8 cellular contexts compared by ENCODE assay signal in genomic region chr6:36195471-36196048, GRCh38. TPM values are rescaled to one million over a fixed set of nuclear protein-coding genes. Genes with fewer than 3 reads are reported as not detected.
DNase-seq lines count a peak whose midpoint lies in the region; ATAC-seq and TF ChIP-seq lines count a peak whose summit lies in the region.

No MANE protein-coding gene starts in this region.

- ATAC-seq in Right ventricle myocardium inferior, result no peak
- ATAC-seq in HG02678 (IDR thresholded peaks at IDR 0.05; ENCODE audit: unreplicated experiment), result no peak

- intact Hi-C loops in left ventricle myocardium inferior (cut with micrococcal nuclease) (no loop called here), Right ventricle myocardium inferior (cut with DNase I) (loop anchor here (1.0 to 2.0 kb wide), 2 partner anchors 71 to 168 kb away; partner anchors contain the start of gene MAPK14), transverse colon (cut with DNase I; ENCODE audit: low total_unique reads) (no loop called here), posterior cingulate gyrus (cut with DNase I) (loop anchor here (1.0 to 5.0 kb wide), 3 partner anchors 71 to 247 kb away; partner anchors contain the start of genes KCTD20, MAPK14 and PXT1)

- no peak for TF ChIP-seq EP300 in transverse colon (IDR thresholded peaks at IDR 0.05; ENCODE audit: low read depth)

- DNase-seq in left ventricle myocardium inferior (no peak), Right ventricle myocardium inferior (ENCODE audit: missing footprints) (no peak), adipocyte (ENCODE audit: low read depth) (peak; percentile 4), transverse colon (no peak), posterior cingulate gyrus (no peak), glomerular visceral epithelial cell (ENCODE audit: extremely low spot score) (no peak)

- H3K36me3 ChIP-seq in left ventricle myocardium inferior (peaks cover 5% of the 10 kb centered on the region), adipocyte (ENCODE audit: control insufficient read depth, insufficient read depth, low read length, severe bottlenecking) (peaks cover 10% of the 10 kb centered on the region), liver (ENCODE audit: control insufficient read depth in 4 of 4, insufficient read depth in 3 of 4, low read depth in 1 of 4, low read length in 3 of 4) (peaks cover 0 to 3% (median 1%) of the 10 kb centered on the region in 4 donors), transverse colon (peaks cover 0 to 5% (median 1%) of the 10 kb centered on the region in 4 donors)

- H3K4me1 ChIP-seq in left ventricle myocardium inferior, result peaks cover 22% of the 10 kb centered on the region
- H3K4me1 ChIP-seq in adipocyte (ENCODE audit: control insufficient read depth, insufficient read depth, low read length), result peaks cover 14% of the 10 kb centered on the region
- H3K4me1 ChIP-seq in liver (ENCODE audit: control insufficient read depth in 4 of 4, insufficient read depth in 4 of 4, low read length in 3 of 4), result peaks cover 0 to 15% (median 12%) of the 10 kb centered on the region in 4 donors
- peaks cover 6 to 22% (median 17%) of the 10 kb centered on the region in 4 donors for H3K4me1 ChIP-seq in transverse colon

- peak overlapping the region; percentile 90 for H3K9ac ChIP-seq in adipocyte (ENCODE audit: low read length)
- H3K9ac ChIP-seq in liver (ENCODE audit: low read depth in 1 of 2, low read length in 2 of 2), result peak overlapping the region; percentile 77 to 95

- 23% methylated on average over 6 of the region's 6 CpGs for WGBS in liver
- 16% methylated on average over 4 to 6 of the region's 6 CpGs for WGBS in transverse colon (ENCODE audit: low coverage in 1 of 2), 2 donors

- H3K27me3 ChIP-seq in left ventricle myocardium inferior (ENCODE audit: low read depth), result no peaks in the 10 kb centered on the region
- H3K27me3 ChIP-seq in adipocyte (replicated peaks; ENCODE audit: control insufficient read depth, insufficient read depth, low read length), result no peaks in the 10 kb centered on the region
- no peaks in the 10 kb centered on the region for H3K27me3 ChIP-seq in liver (ENCODE audit: control insufficient read depth in 4 of 4, insufficient read depth in 4 of 4, low read length in 3 of 4)
- H3K27me3 ChIP-seq in transverse colon, result no peaks in the 10 kb centered on the region

- no peak for TF ChIP-seq POLR2A in transverse colon (IDR thresholded peaks at IDR 0.05)

- H3K4me3 ChIP-seq in left ventricle myocardium inferior, result peak overlapping the region; percentile 75
- H3K4me3 ChIP-seq in adipocyte (ENCODE audit: low read length), result peak overlapping the region; percentile 86
- peak overlapping the region; percentile 69 to 91 (median 78) for H3K4me3 ChIP-seq in liver (ENCODE audit: low read depth in 1 of 3, low read length in 3 of 3)
- peak overlapping the region in 3 of 4 donors; percentile 74 to 95 (median 93) for H3K4me3 ChIP-seq in transverse colon

- no peak for TF ChIP-seq RAD21 in liver (IDR thresholded peaks at IDR 0.05)

- in situ Hi-C loops in transverse colon (cut with MboI; ENCODE audit: low pct_ligation_motif_present in 1 of 4, low pct_unique_long_range_greater_than_20kb in 1 of 4, low sequenced_read_pairs in 3 of 4), result no loop called here

- H3K27ac ChIP-seq in left ventricle myocardium inferior (replicated peaks), result peak overlapping the region; percentile 96
- peak overlapping the region in 1 of 2 donors; percentile 90 for H3K27ac ChIP-seq in liver (ENCODE audit: low read depth in 1 of 2, low read length in 2 of 2)
- H3K27ac ChIP-seq in transverse colon, result peak overlapping the region; percentile 95 to 99 (median 98)

- TF ChIP-seq CTCF in left ventricle myocardium inferior (IDR thresholded peaks at IDR 0.05; ENCODE audit: borderline replicate concordance), result no peak
- no peak for TF ChIP-seq CTCF in liver (IDR thresholded peaks at IDR 0.05; ENCODE audit: low read depth, low read length, missing input control)
- TF ChIP-seq CTCF in transverse colon (IDR thresholded peaks at IDR 0.05), result no peak

- H3K9me3 ChIP-seq in left ventricle myocardium inferior (replicated peaks), result no peaks in the 10 kb centered on the region
- no peaks in the 10 kb centered on the region for H3K9me3 ChIP-seq in adipocyte (ENCODE audit: control insufficient read depth, low read length)
- no peaks in the 10 kb centered on the region for H3K9me3 ChIP-seq in liver (ENCODE audit: control insufficient read depth in 4 of 4, low read length in 3 of 4)
- H3K9me3 ChIP-seq in transverse colon, result no peaks in the 10 kb centered on the region

TF ChIP-seq in liver, 16 proteins besides CTCF, POLR2A, EP300 and RAD21:
- TF ChIP-seq REST (IDR thresholded peaks at IDR 0.05) (peak; percentile 27), RXRA (IDR thresholded peaks at IDR 0.05) (no peak)

RNA-seq across cellular contexts. Expression of gene BRPF3, which starts 1.0 kb away (rescaled TPM):
- total RNA-seq in left ventricle myocardium inferior (18.0 TPM), Right ventricle myocardium inferior (24.8 TPM), liver (10 to 100 TPM; 14.9 to 20.0 TPM), transverse colon (100 to 1,000 TPM in 2 of 4 donors, 10 to 100 TPM in 2; 74.8 to 209 (median 90.6) TPM)
- 10 to 100 TPM in 1 of 2 donors, 1 to 10 TPM in 1; 7.5 to 12.5 TPM for polyA plus RNA-seq in liver

Comparison
In these comparisons a context has a peak if more than half of its experiments do, and no peak if none do; other contexts are left out.
1. intact Hi-C loops: an anchor here in Right ventricle myocardium inferior (1.0 to 2.0 kb wide) and posterior cingulate gyrus (1.0 to 5.0 kb wide); none called in left ventricle myocardium inferior and transverse colon.